ENCODE assay signal across 18 cellular contexts in the genomic region with DNA sequence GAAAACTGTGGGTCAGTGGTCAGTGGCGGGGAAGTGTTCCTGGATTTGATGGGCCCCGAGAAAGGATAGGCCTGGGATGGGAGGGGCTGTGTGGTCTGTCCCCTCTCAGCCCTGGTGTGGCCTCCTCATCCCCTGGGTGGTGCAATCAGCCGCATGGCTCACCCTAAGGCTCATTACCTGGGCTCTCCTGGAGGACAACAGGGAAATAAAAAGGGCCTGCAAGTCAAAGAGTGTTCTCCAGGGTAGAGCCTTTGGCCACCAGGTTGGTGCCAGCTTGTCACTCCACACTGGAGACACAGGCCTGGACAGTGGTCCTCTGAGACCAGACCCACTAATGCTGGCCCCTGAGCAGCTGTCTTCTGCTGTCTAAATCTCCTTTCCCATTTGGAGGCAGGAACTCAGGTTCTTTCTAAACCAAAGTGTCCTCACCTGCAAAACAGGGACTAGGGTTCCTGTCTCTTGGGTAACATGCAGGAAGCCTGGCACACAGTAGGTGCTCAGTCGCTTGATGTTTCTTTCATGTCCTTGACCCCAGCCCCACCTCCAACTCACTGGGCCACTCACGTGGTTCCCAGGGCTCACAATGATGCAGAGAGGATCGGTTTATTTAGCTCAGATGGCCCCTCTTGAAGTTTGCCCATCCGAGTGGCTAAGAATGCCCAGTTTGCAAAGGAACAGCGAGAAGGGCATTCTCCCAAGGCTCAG. TPM values are rescaled to one million over a fixed set of nuclear protein-coding genes. Genes with fewer than 3 reads are reported as not detected.
A peak's percentile ranks its signal among the peaks of the same experiment; 100 is the strongest.
DNase-seq lines count a peak whose midpoint lies in the region; ATAC-seq, FAIRE-seq and TF ChIP-seq lines count a peak whose summit lies in the region.
"Had no signal": no experiment of that assay in that cellular context is flagged by ENCODE, and none has a peak within 500 bp of the region (broad histone marks: within the 10 kb centered on the region; RNA-seq: fewer than 3 reads in every experiment).

No MANE protein-coding gene starts in this region.

- H3K27ac ChIP-seq in HepG2 (ENCODE audit: extremely low read length, insufficient read depth, low read length) = no peak overlapping the region
- H3K27ac ChIP-seq in right lobe of liver = no peak overlapping the region
- no peak overlapping the region for H3K27ac ChIP-seq in K562 (ENCODE audit: extremely low read depth, low read depth, low read length)
- H3K27ac ChIP-seq in substantia nigra (ENCODE audit: low read depth, low read length, poor library complexity, severe bottlenecking) = no peak overlapping the region
- no peak overlapping the region for H3K27ac ChIP-seq in transverse colon
- H3K27ac ChIP-seq: hepatocyte, thyroid gland had no signal

- TF ChIP-seq EP300 in HepG2 (IDR thresholded peaks at IDR 0.05; ENCODE audit: low read depth in 2 of 2, low read length in 2 of 2) (no peak), HepG2 (CRISPR knock-in tag; IDR thresholded peaks at IDR 0.05; ENCODE audit: borderline replicate concordance) (no peak), K562 (IDR thresholded peaks at IDR 0.05; ENCODE audit: low read length) (no peak), transverse colon (IDR thresholded peaks at IDR 0.05; ENCODE audit: low read depth) (no peak)

- no peaks in the 10 kb centered on the region for H3K9me3 Mint-ChIP-seq in memory B cell
- no peaks in the 10 kb centered on the region for H3K9me3 Mint-ChIP-seq in type B pancreatic cell
- H3K9me3 Mint-ChIP-seq: dendritic cell treated with granulocyte-macrophage colony-stimulating factor and Interleukin-4, amounts not matched to agents 40 ng/mL and 50 ng/mL, for 4 days; HFFc6 had no signal

- H3K79me2 ChIP-seq in HepG2 (ENCODE audit: insufficient read depth, low read length) (no peaks in the 10 kb centered on the region), K562 (ENCODE audit: control insufficient read depth, insufficient read depth, low read length) (no peaks in the 10 kb centered on the region)
- H3K79me2 ChIP-seq: hepatocyte had no signal

- H3K9me1 ChIP-seq in K562 (ENCODE audit: control insufficient read depth, insufficient read depth, low read length) = no peaks in the 10 kb centered on the region

- no peak for FAIRE-seq in HepG2 (lab: Jason Lieb, UNC)
- FAIRE-seq in K562 (lab: Jason Lieb, UNC) = no peak

- H3K27me3 Mint-ChIP-seq in memory B cell (peaks cover 18% of the 10 kb centered on the region), type B pancreatic cell (no peaks in the 10 kb centered on the region)
- H3K27me3 Mint-ChIP-seq: activated CD4-positive, alpha-beta T cell treated with anti-CD3 and anti-CD28 coated beads for 36 hours had no signal

- H3K4me2 ChIP-seq in HepG2 (ENCODE audit: low read depth, low read length) = peak overlapping the region; percentile 92
- no peak overlapping the region for H3K4me2 ChIP-seq in K562 (ENCODE audit: insufficient read depth, low read length)

- CTCF ChIA-PET in HepG2 (lab: Yijun Ruan, JAX; ENCODE audit: low intra/inter-chr PET ratio, low total read pairs) (no interaction called here), K562 (lab: Yijun Ruan, JAX; ENCODE audit: low intra/inter-chr PET ratio) (no interaction called here)

- H3K4me1 ChIP-seq in HepG2 (ENCODE audit: insufficient read depth, low read length) = peaks cover 45% of the 10 kb centered on the region
- peaks cover 0 to 4% (median 0%) of the 10 kb centered on the region in 4 donors for H3K4me1 ChIP-seq in right lobe of liver
- peaks cover 0 to 41% of the 10 kb centered on the region in 2 experiments; a peak in 3 of 5 replicates for H3K4me1 ChIP-seq in K562 (replicated peaks in 1 of 2; ENCODE audit: control insufficient read depth in 2 of 2, insufficient read depth in 2 of 2, low read length in 2 of 2)
- peaks cover 9 to 17% (median 10%) of the 10 kb centered on the region in 4 donors for H3K4me1 ChIP-seq in transverse colon

- no peak overlapping the region; a peak in 1 of 6 replicates for H3K4me3 ChIP-seq in HepG2 (replicated peaks in 1 of 3; ENCODE audit: insufficient read depth in 1 of 3, low read depth in 2 of 3, low read length in 3 of 3)
- no peak overlapping the region for H3K4me3 ChIP-seq in right lobe of liver
- no peak overlapping the region for H3K4me3 ChIP-seq in K562
- no peak overlapping the region for H3K4me3 ChIP-seq in transverse colon
- H3K4me3 ChIP-seq: hepatocyte, thyroid gland had no signal

- H3K27me3 ChIP-seq in HepG2 (ENCODE audit: control insufficient read depth in 1 of 2, insufficient read depth in 2 of 2, low read length in 2 of 2) (peaks cover 0 to 8% of the 10 kb centered on the region in 2 experiments; a peak in 2 of 5 replicates), right lobe of liver (no peaks in the 10 kb centered on the region), K562 (ENCODE audit: control insufficient read depth in 2 of 2, insufficient read depth in 2 of 2, low read length in 2 of 2) (no peaks in the 10 kb centered on the region), transverse colon (peaks cover 63% of the 10 kb centered on the region)
- H3K27me3 ChIP-seq: thyroid gland had no signal

- TF ChIP-seq POLR2A in HepG2 (IDR thresholded peaks at IDR 0.05; ENCODE audit: insufficient read depth in 1 of 2, low read depth in 2 of 2, low read length in 2 of 2) = no peak
- TF ChIP-seq POLR2A in right lobe of liver (IDR thresholded peaks at IDR 0.05) = no peak
- TF ChIP-seq POLR2A in K562 (conservative IDR thresholded peaks at IDR 0.05) = no peak
- no peak for TF ChIP-seq POLR2A in transverse colon (IDR thresholded peaks at IDR 0.05)

- in situ Hi-C loops in HepG2 (cut with HindIII; ENCODE audit: extremely low pct_ligation_motif_present, low pct_unique_long_range_greater_than_20kb) = loop anchor here (10.0 kb wide), 1 partner anchor 232 kb away; a partner anchor contains a TSS
- in situ Hi-C loops in K562 (cut with MboI) = loop anchor here (5.0 kb wide), 1 partner anchor 250 kb away; no protein-coding TSS in a partner anchor
- in situ Hi-C loops in transverse colon (cut with MboI; ENCODE audit: low pct_ligation_motif_present in 1 of 4, low pct_unique_long_range_greater_than_20kb in 1 of 4, low sequenced_read_pairs in 3 of 4) = no loop called here

- ATAC-seq in HepG2 = no peak
- no peak for ATAC-seq in right lobe of liver
- ATAC-seq in K562 = no peak
- ATAC-seq in memory B cell (ENCODE audit: low read depth) = no peak
- ATAC-seq: activated CD4-positive, alpha-beta T cell treated with anti-CD3 and anti-CD28 coated beads for 36 hours had no signal

- intact Hi-C loops in HepG2 (cut with micrococcal nuclease; ENCODE audit: unreplicated experiment) = no loop called here
- intact Hi-C loops in right lobe of liver (cut with DNase I) = no loop called here
- intact Hi-C loops in K562 (cut with micrococcal nuclease) = no loop called here
- intact Hi-C loops in transverse colon (cut with DNase I; ENCODE audit: low total_unique reads) = no loop called here

- no peak for DNase-seq in HepG2 (ENCODE audit: low spot score)
- DNase-seq in right lobe of liver = no peak
- no peak for DNase-seq in K562 (ENCODE audit: extremely low read depth in 1 of 4, low spot score in 3 of 4)
- DNase-seq in memory B cell (ENCODE audit: low spot score in 2 of 2) = no peak
- no peak for DNase-seq in type B pancreatic cell (ENCODE audit: extremely low spot score, unreplicated experiment)
- DNase-seq in substantia nigra (lab: John Stamatoyannopoulos, UW) = no peak
- DNase-seq in transverse colon = no peak
- no peak for DNase-seq in NCI-H146 (lab: John Stamatoyannopoulos, UW)
- DNase-seq: activated CD4-positive, alpha-beta T cell treated with anti-CD3 and anti-CD28 coated beads for 36 hours; activated T-cell treated with anti-CD3 and anti-CD28 coated beads for 4 hours; HFFc6; left cardiac atrium; midbrain; NCI-H1694 treated with DMSO at 0.1 percent for 48 hours; NCI-H345; thyroid gland had no signal

- H3K4me1 Mint-ChIP-seq in memory B cell (peaks cover 9% of the 10 kb centered on the region), type B pancreatic cell (ENCODE audit: unreplicated experiment) (peaks cover 4% of the 10 kb centered on the region)

- H2AFZ ChIP-seq in HepG2 (ENCODE audit: low read length) (no peak overlapping the region), K562 (ENCODE audit: low read depth, low read length) (no peak overlapping the region)

- 35% methylated on average over 8 of the region's 8 CpGs for WGBS in HepG2 (ENCODE audit: low lambda C conversion rate)
- WGBS in right lobe of liver (ENCODE audit: insufficient coverage, low coverage, low lambda C conversion rate, missing lambda C conversion rate) = 40% methylated on average over 2 of the region's 8 CpGs
- WGBS in K562 (ENCODE audit: insufficient coverage, low coverage, missing lambda C conversion rate) = 27% methylated on average over 8 of the region's 8 CpGs
- 52 to 80% methylated on average over 4 to 6 of the region's 8 CpGs for WGBS in transverse colon (ENCODE audit: low coverage in 1 of 2), 2 donors

- H4K20me1 ChIP-seq in HepG2 (ENCODE audit: insufficient read depth, low read length) (no peaks in the 10 kb centered on the region), K562 (replicated peaks; ENCODE audit: control insufficient read depth, insufficient read depth, low read length) (peaks cover 5% of the 10 kb centered on the region; the same call in 1 of the 2 replicates)

- POLR2A ChIA-PET in HepG2 (lab: Yijun Ruan, JAX) = interaction anchor here (1.8 kb wide), 1 partner anchor 12 kb away, joined by 4 read pairs; no protein-coding TSS in a partner anchor
- POLR2A ChIA-PET in K562 (lab: Yijun Ruan, JAX) = interaction anchor here (1.0 kb wide), 1 partner anchor 9 kb away, joined by 3 read pairs; no protein-coding TSS in a partner anchor

- H3K36me3 ChIP-seq in HepG2 (replicated peaks in 1 of 2; ENCODE audit: control insufficient read depth in 1 of 2, insufficient read depth in 2 of 2, low read length in 2 of 2) (no peaks in the 10 kb centered on the region), right lobe of liver (no peaks in the 10 kb centered on the region), K562 (ENCODE audit: control insufficient read depth, insufficient read depth, low read length) (no peaks in the 10 kb centered on the region), transverse colon (no peaks in the 10 kb centered on the region)
- H3K36me3 ChIP-seq: thyroid gland had no signal

- no peak for TF ChIP-seq CTCF in HepG2 (CRISPR knock-in tag; IDR thresholded peaks at IDR 0.05)
- no peak for TF ChIP-seq CTCF in right lobe of liver (IDR thresholded peaks at IDR 0.05)
- no peak for TF ChIP-seq CTCF in K562 (IDR thresholded peaks at IDR 0.05 in 2 of 3, conservative IDR thresholded peaks at IDR 0.05 in 1 of 3; ENCODE audit: insufficient read depth in 2 of 3, low read depth in 1 of 3, low read length in 3 of 3)
- TF ChIP-seq CTCF in type B pancreatic cell (conservative IDR thresholded peaks at IDR 0.05) = no peak
- no peak for TF ChIP-seq CTCF in transverse colon (IDR thresholded peaks at IDR 0.05)

- no peak overlapping the region for H3K9ac ChIP-seq in HepG2 (ENCODE audit: insufficient read depth, low read depth, low read length)
- H3K9ac ChIP-seq in K562 (ENCODE audit: insufficient read depth in 1 of 2, low read depth in 2 of 2, low read length in 2 of 2) = no peak overlapping the region

- BruUV-seq in HepG2 (replicated peaks; lab: Mats Ljungman, UMichigan) = no TSS peak
- BruUV-seq in K562 (replicated peaks; lab: Mats Ljungman, UMichigan) = no TSS peak

- H3K27ac Mint-ChIP-seq in memory B cell (no peak overlapping the region), type B pancreatic cell (no peak overlapping the region)
- H3K27ac Mint-ChIP-seq: dendritic cell treated with granulocyte-macrophage colony-stimulating factor and Interleukin-4, amounts not matched to agents 40 ng/mL and 50 ng/mL, for 4 days; HFFc6 had no signal

- H3K36me3 Mint-ChIP-seq in memory B cell (no peaks in the 10 kb centered on the region), type B pancreatic cell (no peaks in the 10 kb centered on the region)

- no peak for TF ChIP-seq RAD21 in HepG2 (CRISPR knock-in tag; IDR thresholded peaks at IDR 0.05)
- no peak for TF ChIP-seq RAD21 in K562 (CRISPR knock-in tag; conservative IDR thresholded peaks at IDR 0.05 in 1 of 2, IDR thresholded peaks at IDR 0.05 in 1 of 2)

- peak overlapping the region; percentile 34 for H3K4me3 Mint-ChIP-seq in memory B cell
- H3K4me3 Mint-ChIP-seq in type B pancreatic cell = peak overlapping the region; percentile 92
- H3K4me3 Mint-ChIP-seq: dendritic cell treated with granulocyte-macrophage colony-stimulating factor and Interleukin-4, amounts not matched to agents 40 ng/mL and 50 ng/mL, for 4 days; HFFc6 had no signal

- H3K9me3 ChIP-seq in HepG2 (ENCODE audit: low read length) (no peaks in the 10 kb centered on the region), right lobe of liver (no peaks in the 10 kb centered on the region), K562 (replicated peaks; ENCODE audit: control insufficient read depth, insufficient read depth, low read depth, low read length) (no peaks in the 10 kb centered on the region), transverse colon (no peaks in the 10 kb centered on the region)
- H3K9me3 ChIP-seq: thyroid gland had no signal

RNA-seq across cellular contexts. Expression of a gene that starts 2.4 kb away (rescaled TPM):
- 1.6 and 1.7 TPM in 2 replicates for total RNA-seq in HepG2 (2016; rRNA removed; fragmentation: Illumina TruSeq; extraction: Trizol)
- total RNA-seq in HepG2 (2016; cell fraction: cytosol; rRNA removed; fragmentation: Illumina TruSeq; extraction: Trizol; ENCODE audit: low read depth) = 0.20 and 1.1 TPM in 2 replicates
- 1.5 and 2.0 TPM in 2 replicates for total RNA-seq in HepG2 (2016; cell fraction: insoluble cytoplasmic fraction; rRNA removed; fragmentation: Illumina TruSeq; extraction: Trizol)
- total RNA-seq in HepG2 (2016; cell fraction: membrane; rRNA removed; fragmentation: Illumina TruSeq; extraction: Trizol) = 1.7 and 1.8 TPM in 2 replicates
- 1.6 and 2.2 TPM in 2 replicates for total RNA-seq in HepG2 (2016; cell fraction: nucleus; rRNA removed; fragmentation: Illumina TruSeq; extraction: Trizol)
- polyA plus RNA-seq in HepG2 (2011; rRNA removed) = 1.8 and 2.7 TPM in 2 replicates
- polyA plus RNA-seq in HepG2 (2011; cell fraction: cytosol; rRNA removed) = 1.8 and 2.5 TPM in 2 replicates
- polyA plus RNA-seq in HepG2 (2011; cell fraction: nucleus; rRNA removed) = 17.0 and 17.7 TPM in 2 replicates
- 2.3 and 6.3 TPM in 2 replicates for polyA plus RNA-seq in HepG2 (2012)
- polyA plus RNA-seq in HepG2 (2016; cell fraction: cytosol; fragmentation: Illumina TruSeq; extraction: Trizol; ENCODE audit: low read depth) = 0.41 and 0.49 TPM in 2 replicates
- polyA plus RNA-seq in HepG2 (2016; cell fraction: insoluble cytoplasmic fraction; fragmentation: Illumina TruSeq; extraction: Trizol; ENCODE audit: low read depth) = 0.75 and 2.0 TPM in 2 replicates
- 0.87 and 0.90 TPM in 2 replicates for polyA plus RNA-seq in HepG2 (2016; cell fraction: membrane; fragmentation: Illumina TruSeq; extraction: Trizol; ENCODE audit: low read depth)
- 2.5 TPM in 2 replicates for polyA plus RNA-seq in HepG2 (2016; cell fraction: nucleus; fragmentation: Illumina TruSeq; extraction: Trizol; ENCODE audit: insufficient read depth, low read depth)
- 0.07 and 9.4 TPM in 2 replicates for polyA minus RNA-seq in HepG2 (2011; rRNA and poly(A)+ RNA removed; ENCODE audit: low replicate concordance)
- 1.2 and 1.8 TPM in 2 replicates for polyA minus RNA-seq in HepG2 (2011; cell fraction: cytosol; rRNA and poly(A)+ RNA removed)
- polyA minus RNA-seq in HepG2 (2011; cell fraction: nucleus; rRNA and poly(A)+ RNA removed) = 3.3 and 6.0 TPM in 2 replicates
- 1 to 10 TPM in 4 of 6 experiments, under 1 TPM in 2; 0.76 to 2.9 (median 2.1) TPM for total RNA-seq in right lobe of liver
- 1.3 and 1.9 TPM in 2 replicates for total RNA-seq in K562 (2011; cell fraction: chromatin; rRNA removed; ENCODE audit: low replicate concordance)
- 1.8 TPM in 2 replicates for total RNA-seq in K562 (2011; cell fraction: nucleolus; rRNA removed)
- total RNA-seq in K562 (2011; cell fraction: nucleoplasm; rRNA removed) = 0.51 and 2.0 TPM in 2 replicates
- total RNA-seq in K562 (2014; rRNA removed) = 0.18 and 0.37 TPM in 2 replicates
- total RNA-seq in K562 (2014; rRNA removed; fragmentation: Illumina TruSeq; extraction: Trizol) = 0.22 and 0.62 TPM in 2 replicates
- 0.14 and 0.26 TPM in 2 replicates for total RNA-seq in K562 (2015; rRNA removed; fragmentation: Illumina TruSeq; extraction: Trizol)
- 0.85 and 0.95 TPM in 2 replicates for total RNA-seq in K562 (2021)
- polyA plus RNA-seq in K562 (2011; rRNA removed) = 0.24 and 0.61 TPM in 2 replicates
- 0.65 and 0.98 TPM in 2 replicates for polyA plus RNA-seq in K562 (2011; cell fraction: cytosol; rRNA removed)
- 2.1 and 3.5 TPM in 2 replicates for polyA plus RNA-seq in K562 (2011; cell fraction: nucleus; rRNA removed)
- polyA plus RNA-seq in K562 (2012) = 0.85 and 1.0 TPM in 2 replicates
- 0.14 and 0.28 TPM in 2 replicates for polyA plus RNA-seq in K562 (2014; fragmentation: Illumina TruSeq; extraction: Trizol)
- under 1 TPM; 0.06 to 0.07 TPM for polyA plus RNA-seq in K562 (2014; fragmentation: Nextera tagmentation; extraction: Ambion mirVana)
- 0.53 and 0.81 TPM in 2 replicates for polyA plus RNA-seq in K562 (2014; rRNA removed)
- polyA minus RNA-seq in K562 (2011; rRNA and poly(A)+ RNA removed) = 0.24 and 0.42 TPM in 2 replicates
- polyA minus RNA-seq in K562 (2011; cell fraction: cytosol; rRNA and poly(A)+ RNA removed) = 1.4 TPM in 1 of 2 replicates, not detected in the other
- polyA minus RNA-seq in K562 (2011; cell fraction: nucleus; rRNA and poly(A)+ RNA removed) = 1.2 TPM in 2 replicates
- 23.7 and 42.9 TPM in 2 replicates for total RNA-seq in type B pancreatic cell (ENCODE audit: low replicate concordance)
- 10 to 100 TPM in 1 of 4 donors, 1 to 10 TPM in 2, under 1 TPM in 1; 0.60 to 64.7 (median 4.4) TPM for total RNA-seq in transverse colon

RNA-seq across cellular contexts. Expression of a gene that starts 12.9 kb away (rescaled TPM):
- 17.4 and 25.7 TPM in 2 replicates for total RNA-seq in HepG2 (2016; rRNA removed; fragmentation: Illumina TruSeq; extraction: Trizol)
- total RNA-seq in HepG2 (2016; cell fraction: cytosol; rRNA removed; fragmentation: Illumina TruSeq; extraction: Trizol; ENCODE audit: low read depth) = 4.8 and 5.1 TPM in 2 replicates
- 17.1 and 29.4 TPM in 2 replicates for total RNA-seq in HepG2 (2016; cell fraction: insoluble cytoplasmic fraction; rRNA removed; fragmentation: Illumina TruSeq; extraction: Trizol)
- total RNA-seq in HepG2 (2016; cell fraction: membrane; rRNA removed; fragmentation: Illumina TruSeq; extraction: Trizol) = 9.7 and 10.0 TPM in 2 replicates
- 32.2 and 34.9 TPM in 2 replicates for total RNA-seq in HepG2 (2016; cell fraction: nucleus; rRNA removed; fragmentation: Illumina TruSeq; extraction: Trizol)
- polyA plus RNA-seq in HepG2 (2011; rRNA removed) = 24.0 and 25.9 TPM in 2 replicates
- polyA plus RNA-seq in HepG2 (2011; cell fraction: cytosol; rRNA removed) = 13.1 and 16.9 TPM in 2 replicates
- polyA plus RNA-seq in HepG2 (2011; cell fraction: nucleus; rRNA removed) = 109 and 110 TPM in 2 replicates
- polyA plus RNA-seq in HepG2 (2012) = 25.0 and 25.7 TPM in 2 replicates
- polyA plus RNA-seq in HepG2 (2016; cell fraction: cytosol; fragmentation: Illumina TruSeq; extraction: Trizol; ENCODE audit: low read depth) = 2.7 and 3.2 TPM in 2 replicates
- 13.8 and 15.8 TPM in 2 replicates for polyA plus RNA-seq in HepG2 (2016; cell fraction: insoluble cytoplasmic fraction; fragmentation: Illumina TruSeq; extraction: Trizol; ENCODE audit: low read depth)
- polyA plus RNA-seq in HepG2 (2016; cell fraction: membrane; fragmentation: Illumina TruSeq; extraction: Trizol; ENCODE audit: low read depth) = 4.6 and 4.9 TPM in 2 replicates
- polyA plus RNA-seq in HepG2 (2016; cell fraction: nucleus; fragmentation: Illumina TruSeq; extraction: Trizol; ENCODE audit: insufficient read depth, low read depth) = 74.9 and 78.9 TPM in 2 replicates
- polyA minus RNA-seq in HepG2 (2011; rRNA and poly(A)+ RNA removed; ENCODE audit: low replicate concordance) = 26.6 and 40.3 TPM in 2 replicates
- 11.5 and 12.7 TPM in 2 replicates for polyA minus RNA-seq in HepG2 (2011; cell fraction: cytosol; rRNA and poly(A)+ RNA removed)
- 48.7 and 56.2 TPM in 2 replicates for polyA minus RNA-seq in HepG2 (2011; cell fraction: nucleus; rRNA and poly(A)+ RNA removed)
- 10 to 100 TPM in 3 of 6 experiments, 1 to 10 TPM in 3; 6.8 to 14.5 (median 10.2) TPM for total RNA-seq in right lobe of liver
- 102 and 113 TPM in 2 replicates for total RNA-seq in K562 (2011; cell fraction: chromatin; rRNA removed; ENCODE audit: low replicate concordance)
- 84.7 and 97.7 TPM in 2 replicates for total RNA-seq in K562 (2011; cell fraction: nucleolus; rRNA removed)
- total RNA-seq in K562 (2011; cell fraction: nucleoplasm; rRNA removed) = 88.4 and 88.6 TPM in 2 replicates
- total RNA-seq in K562 (2014; rRNA removed) = 28.1 and 33.9 TPM in 2 replicates
- total RNA-seq in K562 (2014; rRNA removed; fragmentation: Illumina TruSeq; extraction: Trizol) = 19.8 and 21.4 TPM in 2 replicates
- 19.3 and 20.2 TPM in 2 replicates for total RNA-seq in K562 (2015; rRNA removed; fragmentation: Illumina TruSeq; extraction: Trizol)
- total RNA-seq in K562 (2021) = 24.4 and 28.5 TPM in 2 replicates
- polyA plus RNA-seq in K562 (2011; rRNA removed) = 23.7 and 29.2 TPM in 2 replicates
- 11.1 and 23.6 TPM in 2 replicates for polyA plus RNA-seq in K562 (2011; cell fraction: cytosol; rRNA removed)
- 78.8 and 120 TPM in 2 replicates for polyA plus RNA-seq in K562 (2011; cell fraction: nucleus; rRNA removed)
- 17.5 and 21.5 TPM in 2 replicates for polyA plus RNA-seq in K562 (2012)
- polyA plus RNA-seq in K562 (2014; fragmentation: Illumina TruSeq; extraction: Trizol) = 18.3 and 19.3 TPM in 2 replicates
- 1 to 10 TPM; 9.2 to 9.6 TPM for polyA plus RNA-seq in K562 (2014; fragmentation: Nextera tagmentation; extraction: Ambion mirVana)
- polyA plus RNA-seq in K562 (2014; rRNA removed) = 37.2 and 40.9 TPM in 2 replicates
- 25.0 and 25.3 TPM in 2 replicates for polyA minus RNA-seq in K562 (2011; rRNA and poly(A)+ RNA removed)
- 9.0 and 16.0 TPM in 2 replicates for polyA minus RNA-seq in K562 (2011; cell fraction: cytosol; rRNA and poly(A)+ RNA removed)
- polyA minus RNA-seq in K562 (2011; cell fraction: nucleus; rRNA and poly(A)+ RNA removed) = 47.0 and 59.0 TPM in 2 replicates
- total RNA-seq in type B pancreatic cell (ENCODE audit: low replicate concordance) = 32.6 and 36.5 TPM in 2 replicates
- total RNA-seq in transverse colon = 10 to 100 TPM; 22.1 to 44.8 (median 23.3) TPM

Comparison
In these comparisons a context has a peak if more than half of its experiments do, and no peak if none do; other contexts are left out.
1. in situ Hi-C loops: an anchor here in HepG2 (10.0 kb wide) and K562 (5.0 kb wide); none called in transverse colon.